1 cellular context compared by ENCODE assay signal in the genomic region with DNA sequence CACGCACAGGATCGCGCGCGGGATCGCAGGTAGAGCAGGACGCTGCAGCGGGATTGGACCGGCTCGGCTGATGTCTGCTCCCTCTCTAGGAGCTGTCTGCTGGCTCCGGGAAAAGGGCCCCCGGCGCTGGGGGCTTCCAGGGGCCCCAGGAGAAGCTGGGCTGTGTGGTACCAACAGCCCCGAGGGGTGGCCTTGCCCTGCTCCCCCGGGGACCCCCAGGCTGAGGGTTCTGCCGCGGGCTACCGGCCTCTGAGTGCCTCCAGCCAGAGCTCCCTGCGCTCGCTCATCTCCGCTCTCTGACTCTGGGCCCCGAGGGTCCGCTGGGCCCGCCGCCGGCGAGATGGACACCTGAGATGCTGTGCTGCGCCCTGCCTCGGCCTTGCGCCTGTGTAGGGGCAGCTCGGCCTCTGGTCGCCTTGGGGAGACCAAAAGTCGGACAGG.
TF ChIP-seq lines count a peak whose summit lies in the region.

No MANE protein-coding gene starts in this region.

TF ChIP-seq in K562, 482 proteins besides CTCF, POLR2A, EP300 and RAD21:
- peak; percentile 12 for TF ChIP-seq PCBP1 (IDR thresholded peaks at IDR 0.05; ENCODE audit: low read depth, low read length, poor library complexity, severe bottlenecking)
- 0 out of 2 replicates have a peak, but pooled peaks have one; percentile 17 for TF ChIP-seq RBFOX2 (IDR thresholded peaks at IDR 0.05; ENCODE audit: low read depth, low read length)
- TF ChIP-seq, protein P1, sequence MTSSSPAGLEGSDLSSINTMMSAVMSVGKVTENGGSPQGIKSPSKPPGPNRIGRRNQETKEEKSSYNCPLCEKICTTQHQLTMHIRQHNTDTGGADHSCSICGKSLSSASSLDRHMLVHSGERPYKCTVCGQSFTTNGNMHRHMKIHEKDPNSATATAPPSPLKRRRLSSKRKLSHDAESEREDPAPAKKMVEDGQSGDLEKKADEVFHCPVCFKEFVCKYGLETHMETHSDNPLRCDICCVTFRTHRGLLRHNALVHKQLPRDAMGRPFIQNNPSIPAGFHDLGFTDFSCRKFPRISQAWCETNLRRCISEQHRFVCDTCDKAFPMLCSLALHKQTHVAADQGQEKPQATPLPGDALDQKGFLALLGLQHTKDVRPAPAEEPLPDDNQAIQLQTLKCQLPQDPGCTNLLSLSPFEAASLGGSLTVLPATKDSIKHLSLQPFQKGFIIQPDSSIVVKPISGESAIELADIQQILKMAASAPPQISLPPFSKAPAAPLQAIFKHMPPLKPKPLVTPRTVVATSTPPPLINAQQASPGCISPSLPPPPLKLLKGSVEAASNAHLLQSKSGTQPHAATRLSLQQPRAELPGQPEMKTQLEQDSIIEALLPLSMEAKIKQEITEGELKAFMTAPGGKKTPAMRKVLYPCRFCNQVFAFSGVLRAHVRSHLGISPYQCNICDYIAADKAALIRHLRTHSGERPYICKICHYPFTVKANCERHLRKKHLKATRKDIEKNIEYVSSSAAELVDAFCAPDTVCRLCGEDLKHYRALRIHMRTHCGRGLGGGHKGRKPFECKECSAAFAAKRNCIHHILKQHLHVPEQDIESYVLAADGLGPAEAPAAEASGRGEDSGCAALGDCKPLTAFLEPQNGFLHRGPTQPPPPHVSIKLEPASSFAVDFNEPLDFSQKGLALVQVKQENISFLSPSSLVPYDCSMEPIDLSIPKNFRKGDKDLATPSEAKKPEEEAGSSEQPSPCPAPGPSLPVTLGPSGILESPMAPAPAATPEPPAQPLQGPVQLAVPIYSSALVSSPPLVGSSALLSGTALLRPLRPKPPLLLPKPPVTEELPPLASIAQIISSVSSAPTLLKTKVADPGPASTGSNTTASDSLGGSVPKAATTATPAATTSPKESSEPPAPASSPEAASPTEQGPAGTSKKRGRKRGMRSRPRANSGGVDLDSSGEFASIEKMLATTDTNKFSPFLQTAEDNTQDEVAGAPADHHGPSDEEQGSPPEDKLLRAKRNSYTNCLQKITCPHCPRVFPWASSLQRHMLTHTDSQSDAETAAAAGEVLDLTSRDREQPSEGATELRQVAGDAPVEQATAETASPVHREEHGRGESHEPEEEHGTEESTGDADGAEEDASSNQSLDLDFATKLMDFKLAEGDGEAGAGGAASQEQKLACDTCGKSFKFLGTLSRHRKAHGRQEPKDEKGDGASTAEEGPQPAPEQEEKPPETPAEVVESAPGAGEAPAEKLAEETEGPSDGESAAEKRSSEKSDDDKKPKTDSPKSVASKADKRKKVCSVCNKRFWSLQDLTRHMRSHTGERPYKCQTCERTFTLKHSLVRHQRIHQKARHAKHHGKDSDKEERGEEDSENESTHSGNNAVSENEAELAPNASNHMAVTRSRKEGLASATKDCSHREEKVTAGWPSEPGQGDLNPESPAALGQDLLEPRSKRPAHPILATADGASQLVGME (CRISPR knock-in tag; IDR thresholded peaks at IDR 0.05) = no peak
- TF ChIP-seq POLR2G (IDR thresholded peaks at IDR 0.05; ENCODE audit: low read depth, low read length) = peak; percentile 54
- TF ChIP-seq IFI16 (CRISPR knock-in tag; IDR thresholded peaks at IDR 0.05) = no peak
- TF ChIP-seq ZC3H8 (IDR thresholded peaks at IDR 0.05) = no peak
